26 cellular contexts compared by ENCODE assay signal in the genomic region with DNA sequence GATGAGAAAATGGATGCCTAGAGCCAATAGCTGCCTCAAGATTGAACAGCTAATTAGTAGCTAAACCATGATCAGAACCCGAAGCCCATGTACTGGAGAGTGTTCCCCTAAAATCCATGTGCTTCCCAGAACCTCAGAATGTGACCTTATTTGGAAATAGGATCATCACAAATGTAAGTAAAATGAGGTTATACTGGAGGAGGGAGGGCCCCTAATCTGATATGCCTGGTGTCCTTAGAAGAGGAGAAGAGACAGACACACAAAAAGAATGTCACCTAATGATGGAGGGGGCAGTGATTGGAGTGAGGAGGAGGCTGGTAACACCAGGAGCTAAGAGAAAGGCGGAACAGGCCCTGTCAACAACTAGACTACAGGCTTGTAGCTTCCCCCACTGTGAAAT. TPM values are rescaled to one million over a fixed set of nuclear protein-coding genes. Genes with fewer than 3 reads are reported as not detected.
"Had no signal": no experiment of that assay in that cellular context is flagged by ENCODE, and none has a peak within 500 bp of the region (broad histone marks: within the 10 kb centered on the region; RNA-seq: fewer than 3 reads in every experiment).

No MANE protein-coding gene starts in this region.

- H3K4me3 Mint-ChIP-seq: activated CD8-positive, alpha-beta T cell treated with anti-CD3 and anti-CD28 coated beads, Interleukin-2, amount 10 ng/mL, durations not matched to agents 7 days and 5 days; activated T-helper 1 cell treated with anti-CD3 and anti-CD28 coated beads, Interleukin-12 subunit alpha, Interleukin-12 subunit beta, Interleukin-2, Interleukin-4 antibody, amounts not matched to agents 30 ng/mL and 10 ng/mL and 1 ng/mL, durations not matched to agents 14 hours and 24 hours and 36 hours; central memory CD8-positive, alpha-beta T cell; effector memory CD8-positive, alpha-beta T cell; immature natural killer cell; stimulated activated effector memory CD8-positive, alpha-beta T cell treated with anti-CD3 and anti-CD28 coated beads, Interleukin-12 subunit alpha, Interleukin-12 subunit beta, amount 100 ng/mL, for 72 hours; stimulated activated naive CD8-positive, alpha-beta T cell treated with anti-CD3 and anti-CD28 coated beads, Interleukin-15, amount 100 ng/mL, for 72 hours had no signal

- DNase-seq: activated CD4-positive, alpha-beta T cell treated with anti-CD3 and anti-CD28 coated beads for 1 hour; activated CD4-positive, alpha-beta T cell treated with anti-CD3 and anti-CD28 coated beads, Interleukin-2, amount 50 U/mL, for 1 hour; activated CD8-positive, alpha-beta T cell treated with anti-CD3 and anti-CD28 coated beads, Interleukin-2, amount 10 ng/mL, durations not matched to agents 7 days and 5 days; colonic mucosa; dorsolateral prefrontal cortex; effector memory CD8-positive, alpha-beta T cell; foreskin melanocyte; immature natural killer cell; left lung; pancreas; psoas muscle; stimulated activated CD4-positive, alpha-beta T cell treated with anti-CD3 and anti-CD28 coated beads, Interleukin-1b, Interleukin-23, amount 100 ng/mL, for 48 hours; stimulated activated naive CD8-positive, alpha-beta T cell treated with anti-CD3 and anti-CD28 coated beads, Interleukin-15, amount 100 ng/mL, for 72 hours; transverse colon; uterus had no signal

- H3K27ac ChIP-seq: breast epithelium, colonic mucosa, left lung, neutrophil, pancreas, psoas muscle, right atrium auricular region, suprapubic skin, uterus had no signal

- FAIRE-seq: endothelial cell of umbilical vein, pancreas had no signal

- H3K36me3 Mint-ChIP-seq: activated naive CD4-positive, alpha-beta T cell treated with anti-CD3 and anti-CD28 coated beads, Interleukin-2, amount 50 U/mL, for 72 hours; immature natural killer cell; naive thymus-derived CD8-positive, alpha-beta T cell; stimulated activated effector memory CD8-positive, alpha-beta T cell treated with anti-CD3 and anti-CD28 coated beads, Interleukin-12 subunit alpha, Interleukin-12 subunit beta, amount 100 ng/mL, for 72 hours had no signal

- H3K36me3 ChIP-seq: breast epithelium, colonic mucosa, left lung, neutrophil, pancreas, right atrium auricular region, suprapubic skin, transverse colon, uterus had no signal

- H3K4me1 Mint-ChIP-seq: central memory CD8-positive, alpha-beta T cell; immature natural killer cell; naive thymus-derived CD8-positive, alpha-beta T cell had no signal

- H3K4me3 ChIP-seq: breast epithelium, colonic mucosa, dorsolateral prefrontal cortex, left lung, lung, pancreas, psoas muscle, right atrium auricular region, suprapubic skin, transverse colon, uterus had no signal

- H3K9me3 ChIP-seq: breast epithelium, colonic mucosa, left lung, neutrophil, pancreas, psoas muscle, right atrium auricular region, suprapubic skin, transverse colon, uterus had no signal

- H3K4me1 ChIP-seq: breast epithelium, colonic mucosa, left lung, pancreas, suprapubic skin, transverse colon had no signal

- H3K27me3 ChIP-seq: breast epithelium, colonic mucosa, dorsolateral prefrontal cortex, left lung, pancreas, right atrium auricular region, suprapubic skin, transverse colon, uterus had no signal

- H3K27ac Mint-ChIP-seq: activated CD8-positive, alpha-beta T cell treated with anti-CD3 and anti-CD28 coated beads, Interleukin-2, amount 10 ng/mL, durations not matched to agents 7 days and 5 days; activated naive CD4-positive, alpha-beta T cell treated with anti-CD3 and anti-CD28 coated beads, Interleukin-2, amount 50 U/mL, for 72 hours; activated T-helper 1 cell treated with anti-CD3 and anti-CD28 coated beads, Interleukin-12 subunit alpha, Interleukin-12 subunit beta, Interleukin-2, Interleukin-4 antibody, amounts not matched to agents 30 ng/mL and 10 ng/mL and 1 ng/mL, durations not matched to agents 14 hours and 24 hours and 36 hours; immature natural killer cell; naive thymus-derived CD8-positive, alpha-beta T cell had no signal

- H3K9me3 Mint-ChIP-seq: activated naive CD4-positive, alpha-beta T cell treated with anti-CD3 and anti-CD28 coated beads, Interleukin-2, amount 50 U/mL, for 72 hours; activated T-helper 1 cell treated with anti-CD3 and anti-CD28 coated beads, Interleukin-12 subunit alpha, Interleukin-12 subunit beta, Interleukin-2, Interleukin-4 antibody, amounts not matched to agents 30 ng/mL and 10 ng/mL and 1 ng/mL, durations not matched to agents 14 hours and 24 hours and 36 hours; central memory CD8-positive, alpha-beta T cell; effector memory CD8-positive, alpha-beta T cell; immature natural killer cell; naive thymus-derived CD8-positive, alpha-beta T cell; stimulated activated effector memory CD8-positive, alpha-beta T cell treated with anti-CD3 and anti-CD28 coated beads, Interleukin-12 subunit alpha, Interleukin-12 subunit beta, amount 100 ng/mL, for 72 hours; stimulated activated naive CD8-positive, alpha-beta T cell treated with anti-CD3 and anti-CD28 coated beads, Interleukin-15, amount 100 ng/mL, for 72 hours had no signal

RNA-seq across cellular contexts. Expression of a gene that starts 41.3 kb away (rescaled TPM):
- total RNA-seq: activated T-helper 1 cell treated with anti-CD3 and anti-CD28 coated beads, Interleukin-12 subunit alpha, Interleukin-12 subunit beta, Interleukin-2, Interleukin-4 antibody, amounts not matched to agents 30 ng/mL and 10 ng/mL and 1 ng/mL, durations not matched to agents 14 hours and 24 hours and 36 hours had no signal
